ENCODE assay signal across 8 cellular contexts in genomic region chr4:1356181-1356998, GRCh38. TPM values are rescaled to one million over a fixed set of nuclear protein-coding genes. Genes with fewer than 3 reads are reported as not detected.
DNase-seq lines count a peak whose midpoint lies in the region; ATAC-seq and TF ChIP-seq lines count a peak whose summit lies in the region.

No MANE protein-coding gene starts in this region.

- no peaks in the 10 kb centered on the region; the same call in 1 of the 2 replicates for H4K20me1 ChIP-seq in OCI-LY7 (ENCODE audit: insufficient read depth, low read length)

- H3K4me2 ChIP-seq in OCI-LY7 (ENCODE audit: low read length), result no peak overlapping the region

- peaks cover 9% of the 10 kb centered on the region for H3K36me3 ChIP-seq in A673 (ENCODE audit: insufficient read depth, low read length, poor library complexity, severe bottlenecking)
- peaks cover 55% of the 10 kb centered on the region for H3K36me3 ChIP-seq in OCI-LY7 (ENCODE audit: insufficient read depth, low read length)
- peaks cover 0 to 60% (median 20%) of the 10 kb centered on the region in 4 donors for H3K36me3 ChIP-seq in sigmoid colon
- no peaks in the 10 kb centered on the region for H3K36me3 ChIP-seq in MG63

- no peak for TF ChIP-seq EP300 in sigmoid colon (IDR thresholded peaks at IDR 0.05)

- H3K79me2 ChIP-seq in OCI-LY7 (ENCODE audit: insufficient read depth, low read depth, low read length), result no peaks in the 10 kb centered on the region

- DNase-seq in A673 (ENCODE audit: low spot score) (peak; percentile 56), GM12864 (ENCODE audit: low read depth) (no peak), OCI-LY7 (ENCODE audit: low spot score) (peak; percentile 41), amniotic epithelial cell (ENCODE audit: low read depth) (peak; percentile 50), left ventricle myocardium superior (peak; percentile 83), sigmoid colon (no peak), MG63 (no peak)

- peak; percentile 85 for TF ChIP-seq CTCF in A673 (conservative IDR thresholded peaks at IDR 0.05; ENCODE audit: low read depth, low read length)
- peak; percentile 76 for TF ChIP-seq CTCF in GM12864 (IDR thresholded peaks at IDR 0.05; ENCODE audit: low read depth, low read length, missing control alignments)
- TF ChIP-seq CTCF in OCI-LY7 (conservative IDR thresholded peaks at IDR 0.05; ENCODE audit: low read length), result peak; percentile 81
- peak; percentile 27 to 81 (median 64) for TF ChIP-seq CTCF in sigmoid colon (IDR thresholded peaks at IDR 0.05)

- TF ChIP-seq POLR2A in sigmoid colon (IDR thresholded peaks at IDR 0.05), result no peak

- BruUV-seq in A673 (replicated peaks; lab: Mats Ljungman, UMichigan), result no TSS peak
- BruUV-seq in OCI-LY7 (replicated peaks; lab: Mats Ljungman, UMichigan), result no TSS peak

- intact Hi-C loops in A673 (cut with micrococcal nuclease; ENCODE audit: unreplicated experiment) (loop anchor here (2.0 to 5.0 kb wide), 2 partner anchors 156 to 271 kb away; no protein-coding TSS in a partner anchor), OCI-LY7 (cut with micrococcal nuclease; ENCODE audit: unreplicated experiment) (loop anchor here (5.0 kb wide), 1 partner anchor 271 kb away; no protein-coding TSS in a partner anchor), left ventricle myocardium superior (cut with micrococcal nuclease) (loop anchor here (10.0 kb wide), 1 partner anchor 222 kb away; no protein-coding TSS in a partner anchor), sigmoid colon (cut with DNase I) (loop anchor here (2.0 to 10.0 kb wide), 2 partner anchors 158 to 274 kb away; no protein-coding TSS in a partner anchor)

- H3K9me2 ChIP-seq in OCI-LY7 (ENCODE audit: insufficient read depth, low read length), result no peaks in the 10 kb centered on the region

- 66 to 69% methylated on average over 28 of the region's 28 CpGs for WGBS in sigmoid colon, 2 donors

- H3K4me1 ChIP-seq in A673 (ENCODE audit: insufficient read depth, low read length, poor library complexity, severe bottlenecking) (no peaks in the 10 kb centered on the region), OCI-LY7 (ENCODE audit: insufficient read depth, low read length, poor library complexity, severe bottlenecking) (no peaks in the 10 kb centered on the region), sigmoid colon (peaks cover 0 to 13% (median 8%) of the 10 kb centered on the region in 4 donors)

- POLR2A ChIA-PET in A673 (lab: Charles Lee; ENCODE audit: low non-redundant PET) (no interaction called here), OCI-LY7 (lab: Charles Lee) (no interaction called here)

- H3K4me3 ChIP-seq in A673 (ENCODE audit: low read depth, low read length, poor library complexity, severe bottlenecking) (no peak overlapping the region), GM12864 (ENCODE audit: low read depth, low read length) (no peak overlapping the region), OCI-LY7 (ENCODE audit: low read depth, low read length, poor library complexity, severe bottlenecking) (no peak overlapping the region), sigmoid colon (no peak overlapping the region), MG63 (no peak overlapping the region)

- ATAC-seq in left ventricle myocardium superior (peak; percentile 54), HG03439 (IDR thresholded peaks at IDR 0.05; ENCODE audit: unreplicated experiment) (no peak)

- H3K27ac ChIP-seq in A673 (ENCODE audit: low read depth, low read length, poor library complexity, severe bottlenecking) (no peak overlapping the region), OCI-LY7 (ENCODE audit: low read depth, low read length, poor library complexity, severe bottlenecking) (no peak overlapping the region), sigmoid colon (no peak overlapping the region)

- no peak overlapping the region for H2AFZ ChIP-seq in OCI-LY7 (ENCODE audit: low read length)

- H3K9me3 ChIP-seq in A673 (ENCODE audit: low read depth, low read length, poor library complexity, severe bottlenecking) (no peaks in the 10 kb centered on the region), OCI-LY7 (ENCODE audit: low read length) (no peaks in the 10 kb centered on the region), sigmoid colon (no peaks in the 10 kb centered on the region), MG63 (no peaks in the 10 kb centered on the region)

- no peaks in the 10 kb centered on the region for H3K27me3 ChIP-seq in A673 (replicated peaks; ENCODE audit: insufficient read depth, low read depth, low read length, poor library complexity)
- no peaks in the 10 kb centered on the region for H3K27me3 ChIP-seq in sigmoid colon
- H3K27me3 ChIP-seq in MG63, result no peaks in the 10 kb centered on the region

- CTCF ChIA-PET in A673 (lab: Charles Lee) (interaction anchor here (0.7 to 1.1 kb wide), 4 partner anchors 9 to 358 kb away, joined by 3 to 4 read pairs (median 3); no protein-coding TSS in a partner anchor), OCI-LY7 (lab: Charles Lee; ENCODE audit: unreplicated experiment) (no interaction called here)

RNA-seq across cellular contexts. Expression of gene UVSSA, which starts 9.4 kb away (rescaled TPM):
- total RNA-seq in A673 (2021) (20.3 and 27.8 TPM in 2 replicates), OCI-LY7 (2022) (43.2 and 45.0 TPM in 2 replicates), left ventricle myocardium superior (5.9 TPM), sigmoid colon (10 to 100 TPM in 2 of 4 donors, 1 to 10 TPM in 2; 7.1 to 17.4 (median 10.4) TPM)
- total RNA-seq in OCI-LY7 (2014; rRNA removed; shearing (Covaris generic)), result 13.2 and 17.9 TPM in 2 replicates
- 10 to 100 TPM in 1 of 3 donors, 1 to 10 TPM in 2; 1.8 to 18.7 (median 4.6) TPM for polyA plus RNA-seq in sigmoid colon
- 1.2 and 5.3 TPM in 2 replicates for total RNA-seq in MG63 (2014; rRNA removed; shearing (Covaris generic); ENCODE audit: low replicate concordance)

RNA-seq across cellular contexts. Expression of gene NKX1-1, which starts 49.9 kb away (rescaled TPM):
- total RNA-seq in A673 (2021), result not detected in 2 replicates
- not detected in 2 replicates for total RNA-seq in OCI-LY7 (2014; rRNA removed; shearing (Covaris generic))
- total RNA-seq in OCI-LY7 (2022), result not detected in 2 replicates
- total RNA-seq in left ventricle myocardium superior, result not detected
- not detected for total RNA-seq in sigmoid colon
- polyA plus RNA-seq in sigmoid colon, result not detected
- total RNA-seq in MG63 (2014; rRNA removed; shearing (Covaris generic); ENCODE audit: low replicate concordance), result not detected in 2 replicates

Comparison
In these comparisons a context has a peak if more than half of its experiments do, and no peak if none do; other contexts are left out.
1. DNase-seq: peak in A673 (single experiment), OCI-LY7 (single experiment), amniotic epithelial cell (single experiment) and left ventricle myocardium superior (single experiment); none in GM12864 (single experiment), sigmoid colon (single experiment) and MG63 (single experiment).
2. Peak in every context shown above with its lines, with median percentiles within 50 percentile points of each other: CTCF ChIP-seq.